ENCODE assay signal across 1 cellular context in the genomic region with DNA sequence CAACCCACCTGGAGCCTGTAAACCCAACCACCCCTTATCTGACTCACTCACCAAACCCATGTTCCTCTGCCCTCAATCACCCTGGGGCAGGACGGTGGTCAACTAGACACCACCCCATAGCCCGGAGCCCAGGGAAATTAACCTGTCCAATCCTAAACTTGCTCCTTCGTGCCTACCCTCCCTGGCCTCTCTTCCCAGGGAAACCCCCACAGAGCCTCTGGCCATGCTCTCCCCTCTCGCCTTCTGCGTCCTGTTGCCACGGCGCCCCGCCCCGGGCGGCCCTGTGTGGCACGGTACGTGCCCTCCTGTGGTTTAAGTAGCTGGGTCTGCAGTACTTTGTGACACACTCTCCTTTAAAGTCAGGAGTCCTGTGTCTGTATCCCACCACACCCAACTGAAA.
TF ChIP-seq lines count a peak whose summit lies in the region.

No MANE protein-coding gene starts in this region.

TF ChIP-seq in SK-N-SH, 30 proteins besides CTCF, POLR2A, EP300 and RAD21:
- TF ChIP-seq, protein P1, sequence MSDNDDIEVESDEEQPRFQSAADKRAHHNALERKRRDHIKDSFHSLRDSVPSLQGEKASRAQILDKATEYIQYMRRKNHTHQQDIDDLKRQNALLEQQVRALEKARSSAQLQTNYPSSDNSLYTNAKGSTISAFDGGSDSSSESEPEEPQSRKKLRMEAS (IDR thresholded peaks at IDR 0.05; ENCODE audit: low read depth), result no peak
- TF ChIP-seq FOXM1 (IDR thresholded peaks at IDR 0.05; ENCODE audit: low read depth), result no peak
- no peak for TF ChIP-seq NRF1 (IDR thresholded peaks at IDR 0.05; ENCODE audit: low read depth, low read length)
- TF ChIP-seq, protein P2, sequence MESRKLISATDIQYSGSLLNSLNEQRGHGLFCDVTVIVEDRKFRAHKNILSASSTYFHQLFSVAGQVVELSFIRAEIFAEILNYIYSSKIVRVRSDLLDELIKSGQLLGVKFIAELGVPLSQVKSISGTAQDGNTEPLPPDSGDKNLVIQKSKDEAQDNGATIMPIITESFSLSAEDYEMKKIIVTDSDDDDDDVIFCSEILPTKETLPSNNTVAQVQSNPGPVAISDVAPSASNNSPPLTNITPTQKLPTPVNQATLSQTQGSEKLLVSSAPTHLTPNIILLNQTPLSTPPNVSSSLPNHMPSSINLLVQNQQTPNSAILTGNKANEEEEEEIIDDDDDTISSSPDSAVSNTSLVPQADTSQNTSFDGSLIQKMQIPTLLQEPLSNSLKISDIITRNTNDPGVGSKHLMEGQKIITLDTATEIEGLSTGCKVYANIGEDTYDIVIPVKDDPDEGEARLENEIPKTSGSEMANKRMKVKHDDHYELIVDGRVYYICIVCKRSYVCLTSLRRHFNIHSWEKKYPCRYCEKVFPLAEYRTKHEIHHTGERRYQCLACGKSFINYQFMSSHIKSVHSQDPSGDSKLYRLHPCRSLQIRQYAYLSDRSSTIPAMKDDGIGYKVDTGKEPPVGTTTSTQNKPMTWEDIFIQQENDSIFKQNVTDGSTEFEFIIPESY (IDR thresholded peaks at IDR 0.05; ENCODE audit: borderline replicate concordance, low read depth), result no peak
- TF ChIP-seq ELF1 (IDR thresholded peaks at IDR 0.05), result no peak
- TF ChIP-seq, protein P3, sequence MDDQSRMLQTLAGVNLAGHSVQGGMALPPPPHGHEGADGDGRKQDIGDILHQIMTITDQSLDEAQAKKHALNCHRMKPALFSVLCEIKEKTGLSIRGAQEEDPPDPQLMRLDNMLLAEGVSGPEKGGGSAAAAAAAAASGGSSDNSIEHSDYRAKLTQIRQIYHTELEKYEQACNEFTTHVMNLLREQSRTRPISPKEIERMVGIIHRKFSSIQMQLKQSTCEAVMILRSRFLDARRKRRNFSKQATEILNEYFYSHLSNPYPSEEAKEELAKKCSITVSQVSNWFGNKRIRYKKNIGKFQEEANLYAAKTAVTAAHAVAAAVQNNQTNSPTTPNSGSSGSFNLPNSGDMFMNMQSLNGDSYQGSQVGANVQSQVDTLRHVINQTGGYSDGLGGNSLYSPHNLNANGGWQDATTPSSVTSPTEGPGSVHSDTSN (IDR thresholded peaks at IDR 0.05), result no peak
- no peak for TF ChIP-seq JUND (IDR thresholded peaks at IDR 0.05)
- TF ChIP-seq EZH2phosphoT487 (IDR thresholded peaks at IDR 0.05; ENCODE audit: borderline replicate concordance, low read depth), result no peak
- no peak for TF ChIP-seq RCOR1 (IDR thresholded peaks at IDR 0.05; ENCODE audit: low read length)
- TF ChIP-seq SMC3 (IDR thresholded peaks at IDR 0.05; ENCODE audit: low read depth, low read length), result no peak
